Comparison of ENCODE assay signal across 23 cellular contexts in the genomic region with DNA sequence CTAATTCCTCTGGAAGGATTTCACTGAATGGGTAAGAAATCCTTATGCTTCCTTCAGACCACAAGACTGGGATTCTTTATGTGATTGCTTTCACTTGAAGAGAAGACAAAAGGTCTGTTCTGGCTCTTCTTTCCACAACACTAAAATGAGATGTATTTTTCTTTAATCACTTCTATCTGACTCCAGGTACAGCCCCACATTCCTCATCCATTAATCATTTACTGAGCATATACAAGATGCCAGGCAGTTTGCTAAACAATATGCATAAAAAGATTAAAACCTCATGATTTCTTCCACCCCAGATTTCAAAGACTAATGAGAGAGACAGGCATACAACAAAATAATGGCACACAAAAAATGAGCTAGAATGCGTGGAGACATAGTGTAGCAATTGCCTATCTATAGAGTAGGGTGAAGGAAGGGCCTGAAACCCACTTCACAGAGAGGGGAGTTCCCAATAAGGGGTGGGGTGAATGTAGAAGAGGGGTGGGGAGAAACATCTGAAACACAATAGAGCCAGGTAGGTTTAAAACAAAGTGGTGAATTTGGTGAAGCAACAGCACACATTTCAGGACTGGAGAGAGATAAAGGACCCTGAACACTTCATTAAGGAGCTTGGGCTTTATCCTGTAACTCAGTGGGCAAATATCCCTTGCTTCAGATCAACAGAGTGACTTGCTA.
"Had no signal": no experiment of that assay in that cellular context is flagged by ENCODE, and none has a peak within 500 bp of the region (broad histone marks: within the 10 kb centered on the region; RNA-seq: fewer than 3 reads in every experiment).

No MANE protein-coding gene starts in this region.

- H3K27me3 ChIP-seq: gastrocnemius medialis, neutrophil, ovary, right atrium auricular region, spleen, upper lobe of left lung had no signal

- H3K27me3 Mint-ChIP-seq: activated CD4-positive, alpha-beta memory T cell treated with anti-CD3 and anti-CD28 coated beads, Interleukin-2, amount 10 ng/mL, durations not matched to agents 7 days and 5 days; dendritic cell treated with granulocyte-macrophage colony-stimulating factor and Interleukin-4, amounts not matched to agents 40 ng/mL and 50 ng/mL, for 4 days; T-helper 17 cell had no signal

- H3K4me3 ChIP-seq: gastrocnemius medialis, ovary, prostate gland, right atrium auricular region, spleen, upper lobe of left lung had no signal

- H3K36me3 Mint-ChIP-seq: activated naive CD8-positive, alpha-beta T cell treated with anti-CD3 and anti-CD28 coated beads, Interleukin-2, amount 10 ng/mL, durations not matched to agents 7 days and 5 days; natural killer cell treated with Interleukin-12 subunit alpha and Interleukin-12 subunit beta and Interleukin-15 and Interleukin-18, amount 100 ng/mL, for 72 hours had no signal

- H3K9me3 Mint-ChIP-seq: activated CD4-positive, alpha-beta memory T cell treated with anti-CD3 and anti-CD28 coated beads, Interleukin-2, amount 10 ng/mL, durations not matched to agents 7 days and 5 days; activated CD4-positive, alpha-beta T cell treated with anti-CD3 and anti-CD28 coated beads, Interleukin-2, amount 10 ng/mL, durations not matched to agents 24 days and 14 days; activated naive CD4-positive, alpha-beta T cell treated with anti-CD3 and anti-CD28 coated beads for 36 hours; activated naive CD8-positive, alpha-beta T cell treated with anti-CD3 and anti-CD28 coated beads, Interleukin-2, amount 10 ng/mL, durations not matched to agents 7 days and 5 days; activated T-cell treated with anti-CD3 and anti-CD28 coated beads, Interleukin-2, amount 50 U/mL, for 72 hours; dendritic cell treated with granulocyte-macrophage colony-stimulating factor and Interleukin-4, amounts not matched to agents 40 ng/mL and 50 ng/mL, for 4 days; natural killer cell treated with Interleukin-12 subunit alpha and Interleukin-12 subunit beta and Interleukin-15 and Interleukin-18, amount 100 ng/mL, for 72 hours had no signal

- H3K27ac Mint-ChIP-seq: activated CD4-positive, alpha-beta memory T cell treated with anti-CD3 and anti-CD28 coated beads, Interleukin-2, amount 10 ng/mL, durations not matched to agents 7 days and 5 days; activated CD4-positive, alpha-beta T cell treated with anti-CD3 and anti-CD28 coated beads, Interleukin-2, amount 10 ng/mL, durations not matched to agents 24 days and 14 days; activated naive CD4-positive, alpha-beta T cell treated with anti-CD3 and anti-CD28 coated beads for 36 hours; activated naive CD8-positive, alpha-beta T cell treated with anti-CD3 and anti-CD28 coated beads, Interleukin-2, amount 10 ng/mL, durations not matched to agents 7 days and 5 days; activated T-cell treated with anti-CD3 and anti-CD28 coated beads, Interleukin-2, amount 50 U/mL, for 72 hours; dendritic cell treated with granulocyte-macrophage colony-stimulating factor and Interleukin-4, amounts not matched to agents 40 ng/mL and 50 ng/mL, for 4 days; natural killer cell treated with Interleukin-12 subunit alpha and Interleukin-12 subunit beta and Interleukin-15 and Interleukin-18, amount 100 ng/mL, for 72 hours; T-helper 17 cell had no signal

- DNase-seq: activated CD4-positive, alpha-beta memory T cell treated with anti-CD3 and anti-CD28 coated beads, Interleukin-2, amount 10 ng/mL, durations not matched to agents 7 days and 5 days; activated CD4-positive, alpha-beta T cell treated with anti-CD3 and anti-CD28 coated beads, Interleukin-2, amount 10 ng/mL, durations not matched to agents 24 days and 14 days; activated effector memory CD4-positive, alpha-beta T cell treated with Interleukin-2 at 50 U/mL for 16 hours; activated naive CD4-positive, alpha-beta T cell treated with anti-CD3 and anti-CD28 coated beads for 36 hours; activated naive CD8-positive, alpha-beta T cell treated with anti-CD3 and anti-CD28 coated beads, Interleukin-2, amount 10 ng/mL, durations not matched to agents 7 days and 5 days; activated T-cell treated with anti-CD3 and anti-CD28 coated beads, Interleukin-2, amount 50 U/mL, for 72 hours; amygdala; effector CD8-positive, alpha-beta T cell; gastrocnemius medialis; kidney; ovary; spleen; stimulated activated CD4-positive, alpha-beta T cell treated with anti-CD3 and anti-CD28 coated beads, Interleukin-4, amount 100 ng/mL, for 24 hours; stimulated activated naive CD4-positive, alpha-beta T cell treated with Interleukin-2 at 50 U/mL for 16 hours; T-helper 17 cell; upper lobe of left lung had no signal

- H3K27ac ChIP-seq: gastrocnemius medialis, neutrophil, ovary, prostate gland, right atrium auricular region, spleen, upper lobe of left lung had no signal

- ATAC-seq: activated T-cell treated with anti-CD3 and anti-CD28 coated beads, Interleukin-2, amount 50 U/mL, for 72 hours; esophagus mucosa; gastrocnemius medialis; left lobe of liver; natural killer cell treated with Interleukin-12 subunit alpha and Interleukin-12 subunit beta and Interleukin-15 and Interleukin-18, amount 100 ng/mL, for 72 hours; T-helper 17 cell had no signal

- H3K4me1 ChIP-seq: gastrocnemius medialis, prostate gland, right atrium auricular region, spleen, upper lobe of left lung had no signal

- H3K4me1 Mint-ChIP-seq: activated CD4-positive, alpha-beta memory T cell treated with anti-CD3 and anti-CD28 coated beads, Interleukin-2, amount 10 ng/mL, durations not matched to agents 7 days and 5 days; activated CD4-positive, alpha-beta T cell treated with anti-CD3 and anti-CD28 coated beads, Interleukin-2, amount 10 ng/mL, durations not matched to agents 24 days and 14 days had no signal

- H3K4me3 Mint-ChIP-seq: activated CD4-positive, alpha-beta memory T cell treated with anti-CD3 and anti-CD28 coated beads, Interleukin-2, amount 10 ng/mL, durations not matched to agents 7 days and 5 days; activated CD4-positive, alpha-beta T cell treated with anti-CD3 and anti-CD28 coated beads, Interleukin-2, amount 10 ng/mL, durations not matched to agents 24 days and 14 days; activated naive CD4-positive, alpha-beta T cell treated with anti-CD3 and anti-CD28 coated beads for 36 hours; activated naive CD8-positive, alpha-beta T cell treated with anti-CD3 and anti-CD28 coated beads, Interleukin-2, amount 10 ng/mL, durations not matched to agents 7 days and 5 days; activated T-cell treated with anti-CD3 and anti-CD28 coated beads, Interleukin-2, amount 50 U/mL, for 72 hours; dendritic cell treated with granulocyte-macrophage colony-stimulating factor and Interleukin-4, amounts not matched to agents 40 ng/mL and 50 ng/mL, for 4 days; natural killer cell treated with Interleukin-12 subunit alpha and Interleukin-12 subunit beta and Interleukin-15 and Interleukin-18, amount 100 ng/mL, for 72 hours; T-helper 17 cell had no signal

- H3K9me3 ChIP-seq: gastrocnemius medialis, neutrophil, ovary, prostate gland, right atrium auricular region, spleen, upper lobe of left lung had no signal

- H3K36me3 ChIP-seq: gastrocnemius medialis, neutrophil, ovary, prostate gland, right atrium auricular region, spleen, upper lobe of left lung had no signal
